18 cellular contexts compared by ENCODE assay signal in genomic region chr6:2449572-2449940, GRCh38.
DNase-seq lines count a peak whose midpoint lies in the region; ATAC-seq and TF ChIP-seq lines count a peak whose summit lies in the region.
"Had no signal": no experiment of that assay in that cellular context is flagged by ENCODE, and none has a peak within 500 bp of the region (broad histone marks: within the 10 kb centered on the region; RNA-seq: fewer than 3 reads in every experiment).

No MANE protein-coding gene starts in this region.

- ATAC-seq in thoracic aorta (ENCODE audit: insufficient number of reproducible peaks, low FRiP score, low read depth) (no peak), GM19351 (IDR thresholded peaks at IDR 0.05; ENCODE audit: unreplicated experiment) (no peak)

- WGBS in hepatocyte (ENCODE audit: low lambda C conversion rate, missing lambda C conversion rate) = 79% methylated on average over 2 of the region's 2 CpGs

- no peaks in the 10 kb centered on the region for H3K79me2 ChIP-seq in hepatocyte

- H3K36me3 ChIP-seq in hepatocyte (replicated peaks; ENCODE audit: insufficient read depth, low read depth) = no peaks in the 10 kb centered on the region
- H3K36me3 ChIP-seq in thoracic aorta = no peaks in the 10 kb centered on the region
- H3K36me3 ChIP-seq: SJCRH30 had no signal

- H3K4me2 ChIP-seq in hepatocyte = peak overlapping the region; percentile 70
- H3K4me2 ChIP-seq: KMS-11 had no signal

- no peaks in the 10 kb centered on the region for H4K20me1 ChIP-seq in hepatocyte (ENCODE audit: insufficient read depth, poor library complexity, severe bottlenecking)

- TF ChIP-seq CTCF in hepatocyte (IDR thresholded peaks at IDR 0.05; ENCODE audit: poor library complexity) (no peak), thoracic aorta (IDR thresholded peaks at IDR 0.05) (no peak)

- no peaks in the 10 kb centered on the region for H3K9me2 ChIP-seq in hepatocyte (replicated peaks; ENCODE audit: insufficient read depth)

- H3K27me3 ChIP-seq in hepatocyte (no peaks in the 10 kb centered on the region), thoracic aorta (replicated peaks; ENCODE audit: insufficient read depth) (no peaks in the 10 kb centered on the region)
- H3K27me3 ChIP-seq: SJCRH30 had no signal

- H3K4me1 ChIP-seq in hepatocyte (ENCODE audit: insufficient read depth) (peaks cover 8% of the 10 kb centered on the region), thoracic aorta (ENCODE audit: control insufficient read depth in 1 of 2, low read depth in 2 of 2) (peaks cover 0 to 27% of the 10 kb centered on the region in 2 donors)

- H2AFZ ChIP-seq in hepatocyte = no peak overlapping the region

- H3K4me3 ChIP-seq in hepatocyte (no peak overlapping the region), thoracic aorta (peak overlapping the region; percentile 71)

- H3K27ac ChIP-seq in hepatocyte (no peak overlapping the region), thoracic aorta (no peak overlapping the region), substantia nigra (ENCODE audit: low read depth, low read length, poor library complexity, severe bottlenecking) (no peak overlapping the region)
- H3K27ac ChIP-seq: C4-2B, KMS-11, SJCRH30 had no signal

- DNase-seq in NCI-H748 (lab: John Stamatoyannopoulos, UW; ENCODE audit: unreplicated experiment) = peak; percentile 39
- no peak for DNase-seq in NCI-H748 treated with DMSO at 0.1 percent for 48 hours (lab: John Stamatoyannopoulos, UW)
- DNase-seq in RPMI7951 (ENCODE audit: low read depth) = peak; percentile 18
- DNase-seq in hepatocyte (ENCODE audit: low spot score) = no peak
- no peak for DNase-seq in thoracic aorta (ENCODE audit: low spot score)
- no peak for DNase-seq in substantia nigra (lab: John Stamatoyannopoulos, UW)
- no peak for DNase-seq in COLO668 (lab: John Stamatoyannopoulos, UW; ENCODE audit: unreplicated experiment)
- DNase-seq: 8988T; CD8-positive, alpha-beta memory T cell; DMS 273 treated with DMSO at 0.1 percent for 48 hours; DND-41; HCEC 1CT; NCI-H1694; NK-92 treated with Interleukin-12 subunit alpha and Interleukin-12 subunit beta, amount 100 ng/mL, for 24 hours; SJCRH30 had no signal

- H3K9me3 ChIP-seq in hepatocyte (ENCODE audit: low read depth) (no peaks in the 10 kb centered on the region), thoracic aorta (no peaks in the 10 kb centered on the region)
- H3K9me3 ChIP-seq: SJCRH30 had no signal

Comparison
In these comparisons a context has a peak if more than half of its experiments do, and no peak if none do; other contexts are left out.
1. DNase-seq: peak in NCI-H748 (single experiment) and RPMI7951 (single experiment); none in NCI-H748 treated with DMSO at 0.1 percent for 48 hours (single experiment), hepatocyte (single experiment), thoracic aorta (single experiment), substantia nigra (0 of 49) and COLO668 (single experiment).